Comparison of ENCODE assay signal across 1 cellular context in the genomic region with DNA sequence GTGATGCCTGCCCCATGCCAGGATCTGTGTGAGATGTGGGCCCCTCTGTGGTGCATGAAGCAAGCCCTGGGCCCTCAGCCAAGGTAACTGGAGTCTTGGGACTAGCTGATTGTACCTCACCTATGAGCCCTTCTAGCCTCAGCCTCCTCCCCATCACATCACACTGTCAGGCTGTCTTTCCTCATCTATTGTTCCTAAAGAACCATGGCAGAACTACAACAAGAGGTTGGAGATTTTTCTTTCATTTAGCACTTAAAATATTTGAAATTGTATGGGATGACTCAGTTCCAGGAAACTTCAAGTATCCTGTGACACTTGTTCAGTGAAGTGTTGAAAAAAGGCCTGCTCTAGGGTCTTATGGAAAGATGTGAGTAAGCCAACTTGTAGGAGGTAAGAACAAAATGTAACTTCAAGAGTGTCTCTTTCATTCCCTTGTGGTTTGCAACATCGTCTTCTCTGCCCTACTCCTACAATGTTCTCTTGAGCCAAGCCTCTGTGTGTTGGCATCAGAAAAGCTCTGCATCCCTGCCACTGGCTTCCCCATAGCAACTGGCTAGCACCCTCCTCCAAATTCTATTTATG.
TF ChIP-seq lines count a peak whose summit lies in the region.

No MANE protein-coding gene starts in this region.

TF ChIP-seq in H1, 55 proteins besides CTCF, POLR2A, EP300 and RAD21 (continued from another document):
- TF ChIP-seq GTF2F1 (IDR thresholded peaks at IDR 0.05; ENCODE audit: borderline replicate concordance, low read depth, low read length) (no peak), ZNF274 (IDR thresholded peaks at IDR 0.05; ENCODE audit: borderline replicate concordance, extremely low read depth, low read length) (no peak), KDM4A (IDR thresholded peaks at IDR 0.05; ENCODE audit: low read depth, low read length, severe bottlenecking) (no peak), TBP (IDR thresholded peaks at IDR 0.05; ENCODE audit: low read depth, low read length) (no peak), CHD7 (IDR thresholded peaks at IDR 0.05; ENCODE audit: insufficient replicate concordance, low read length) (no peak)
